ENCODE assay signal across 19 cellular contexts in genomic region chr15:69958494-69959134, GRCh38.
A peak's percentile ranks its signal among the peaks of the same experiment; 100 is the strongest.
DNase-seq lines count a peak whose midpoint lies in the region; ATAC-seq, FAIRE-seq and TF ChIP-seq lines count a peak whose summit lies in the region.
"Had no signal": no experiment of that assay in that cellular context is flagged by ENCODE, and none has a peak within 500 bp of the region (broad histone marks: within the 10 kb centered on the region; RNA-seq: fewer than 3 reads in every experiment).

No MANE protein-coding gene starts in this region.

- TF ChIP-seq CTCF in HepG2 (CRISPR knock-in tag; IDR thresholded peaks at IDR 0.05) (no peak), right lobe of liver (IDR thresholded peaks at IDR 0.05) (no peak), epithelial cell of esophagus (IDR thresholded peaks at IDR 0.05; ENCODE audit: insufficient read depth, low read depth, low read length, missing control alignments) (no peak)

- no peak for ATAC-seq in HepG2
- ATAC-seq in right lobe of liver, result no peak
- ATAC-seq in HG02938 (IDR thresholded peaks at IDR 0.05; ENCODE audit: unreplicated experiment), result no peak
- ATAC-seq: left cardiac atrium, right cardiac atrium had no signal

- intact Hi-C loops in HepG2 (cut with micrococcal nuclease; ENCODE audit: unreplicated experiment), result no loop called here
- intact Hi-C loops in right lobe of liver (cut with DNase I), result no loop called here

- BruUV-seq in HepG2 (replicated peaks; lab: Mats Ljungman, UMichigan), result no TSS peak

- TF ChIP-seq EP300 in HepG2 (IDR thresholded peaks at IDR 0.05; ENCODE audit: low read depth in 2 of 2, low read length in 2 of 2) (no peak), HepG2 (CRISPR knock-in tag; IDR thresholded peaks at IDR 0.05; ENCODE audit: borderline replicate concordance) (no peak)

- CTCF ChIA-PET in HepG2 (lab: Yijun Ruan, JAX; ENCODE audit: low intra/inter-chr PET ratio, low total read pairs), result no interaction called here

- H3K4me1 ChIP-seq in HepG2 (ENCODE audit: insufficient read depth, low read length) (no peaks in the 10 kb centered on the region), right lobe of liver (no peaks in the 10 kb centered on the region), NT2/D1 (ENCODE audit: insufficient read depth, insufficient read length) (peaks cover 5% of the 10 kb centered on the region)
- H3K4me1 ChIP-seq: vagina had no signal

- H3K9ac ChIP-seq in HepG2 (ENCODE audit: insufficient read depth, low read depth, low read length), result no peak overlapping the region
- no peak overlapping the region for H3K9ac ChIP-seq in NT2/D1 (ENCODE audit: insufficient read length, low read depth)

- H3K27ac ChIP-seq in HepG2 (ENCODE audit: extremely low read length, insufficient read depth, low read length) (no peak overlapping the region), right lobe of liver (no peak overlapping the region)
- H3K27ac ChIP-seq: dorsolateral prefrontal cortex, hepatocyte, HL-60, PC-9, vagina had no signal

- H4K20me1 ChIP-seq in HepG2 (ENCODE audit: insufficient read depth, low read length), result no peaks in the 10 kb centered on the region; the same call in 1 of the 2 replicates

- H3K9me3 ChIP-seq in HepG2 (ENCODE audit: low read length), result no peaks in the 10 kb centered on the region
- H3K9me3 ChIP-seq in right lobe of liver, result no peaks in the 10 kb centered on the region
- no peaks in the 10 kb centered on the region for H3K9me3 ChIP-seq in NT2/D1 (ENCODE audit: insufficient read depth, low read length)
- H3K9me3 ChIP-seq: vagina had no signal

- no peak for DNase-seq in HepG2 (ENCODE audit: low spot score)
- DNase-seq in right lobe of liver, result no peak
- DNase-seq in NT2/D1 (ENCODE audit: low read depth, low spot score), result peak; percentile 60
- DNase-seq in epithelial cell of esophagus (ENCODE audit: low read depth), result peak; percentile 8
- DNase-seq in DMS79 treated with DMSO at 0.1 percent for 48 hours (lab: John Stamatoyannopoulos, UW), result no peak
- DNase-seq in HTR-8/SVneo (ENCODE audit: insufficient read length, low spot score), result no peak
- no peak for DNase-seq in NOMO-1 treated with dmso at 0.1 percent for 144 hours (lab: John Stamatoyannopoulos, UW; ENCODE audit: unreplicated experiment)
- DNase-seq: activated CD4-positive, alpha-beta T cell treated with anti-CD3 and anti-CD28 coated beads, Interleukin-2, amount 50 U/mL, for 48 hours; activated naive CD8-positive, alpha-beta T cell treated with anti-CD3 and anti-CD28 coated beads, Interleukin-2, amount 10 ng/mL, durations not matched to agents 7 days and 5 days; activated T-cell treated with anti-CD3 and anti-CD28 coated beads, Interleukin-2, amount 50 U/mL, for 24 hours; dorsolateral prefrontal cortex; Kasumi-1; left cardiac atrium; PC-9; right cardiac atrium had no signal

- TF ChIP-seq RAD21 in HepG2 (CRISPR knock-in tag; IDR thresholded peaks at IDR 0.05), result no peak

- no peak overlapping the region for H2AFZ ChIP-seq in HepG2 (ENCODE audit: low read length)
- H2AFZ ChIP-seq: hepatocyte, PC-9 had no signal

- FAIRE-seq in HepG2 (lab: Jason Lieb, UNC) (no peak), HTR-8/SVneo (lab: Jason Lieb, UNC) (no peak)

- POLR2A ChIA-PET in HepG2 (lab: Yijun Ruan, JAX), result no interaction called here

- in situ Hi-C loops in HepG2 (cut with HindIII; ENCODE audit: extremely low pct_ligation_motif_present, low pct_unique_long_range_greater_than_20kb), result no loop called here

- H3K4me2 ChIP-seq in HepG2 (ENCODE audit: low read depth, low read length), result no peak overlapping the region
- H3K4me2 ChIP-seq: hepatocyte, PC-9 had no signal

- H3K27me3 ChIP-seq in HepG2 (ENCODE audit: control insufficient read depth in 1 of 2, insufficient read depth in 2 of 2, low read length in 2 of 2), result peaks cover 0 to 14% of the 10 kb centered on the region in 2 experiments; a peak in 2 of 5 replicates
- H3K27me3 ChIP-seq in right lobe of liver, result no peaks in the 10 kb centered on the region
- no peaks in the 10 kb centered on the region for H3K27me3 ChIP-seq in NT2/D1 (ENCODE audit: insufficient read depth, insufficient read length)
- H3K27me3 ChIP-seq: hepatocyte, vagina had no signal

- no peak for TF ChIP-seq POLR2A in HepG2 (IDR thresholded peaks at IDR 0.05; ENCODE audit: insufficient read depth in 1 of 2, low read depth in 2 of 2, low read length in 2 of 2)
- TF ChIP-seq POLR2A in right lobe of liver (IDR thresholded peaks at IDR 0.05), result no peak

- H3K36me3 ChIP-seq in HepG2 (replicated peaks in 1 of 2; ENCODE audit: control insufficient read depth in 1 of 2, insufficient read depth in 2 of 2, low read length in 2 of 2) (no peaks in the 10 kb centered on the region), right lobe of liver (no peaks in the 10 kb centered on the region), NT2/D1 (ENCODE audit: insufficient read depth, insufficient read length, low read length) (no peaks in the 10 kb centered on the region)
- H3K36me3 ChIP-seq: vagina had no signal

- no peaks in the 10 kb centered on the region for H3K79me2 ChIP-seq in HepG2 (ENCODE audit: insufficient read depth, low read length)
- H3K79me2 ChIP-seq: hepatocyte had no signal

- no peak overlapping the region for H3K4me3 ChIP-seq in HepG2 (replicated peaks in 1 of 3; ENCODE audit: insufficient read depth in 1 of 3, low read depth in 2 of 3, low read length in 3 of 3)
- H3K4me3 ChIP-seq in right lobe of liver, result no peak overlapping the region
- H3K4me3 ChIP-seq in NT2/D1 (ENCODE audit: insufficient read length, low read depth), result no peak overlapping the region
- no peak overlapping the region for H3K4me3 ChIP-seq in epithelial cell of esophagus (ENCODE audit: low read length)
- H3K4me3 ChIP-seq: dorsolateral prefrontal cortex, hepatocyte, PC-9, vagina had no signal

- WGBS in HepG2 (ENCODE audit: low lambda C conversion rate), result 3% methylated on average over 3 of the region's 3 CpGs
- 38% methylated on average over 3 of the region's 3 CpGs for WGBS in right lobe of liver (ENCODE audit: insufficient coverage, low coverage, low lambda C conversion rate, missing lambda C conversion rate)

TF ChIP-seq in HepG2, 621 proteins besides CTCF, POLR2A, EP300 and RAD21:
- TF ChIP-seq ZNF143 (CRISPR knock-in tag; IDR thresholded peaks at IDR 0.05), result peak; percentile 77
- peak; percentile 88 for TF ChIP-seq THAP11 (CRISPR knock-in tag; IDR thresholded peaks at IDR 0.05)
- no peak for TF ChIP-seq NAIF1 (CRISPR knock-in tag; IDR thresholded peaks at IDR 0.05; ENCODE audit: borderline replicate concordance)
- TF ChIP-seq ELK4 (CRISPR knock-in tag; IDR thresholded peaks at IDR 0.05; ENCODE audit: borderline replicate concordance), result no peak
- no peak for TF ChIP-seq ZNF343 (CRISPR knock-in tag; IDR thresholded peaks at IDR 0.05)
- no peak for TF ChIP-seq PLRG1 (conservative IDR thresholded peaks at IDR 0.05)
TF ChIP-seq in HepG2: peak in this region for 2.

Comparison
In these comparisons a context has a peak if more than half of its experiments do, and no peak if none do; other contexts are left out.
1. DNase-seq: peak in NT2/D1 (single experiment) and epithelial cell of esophagus (single experiment); none in HepG2 (single experiment), right lobe of liver (0 of 3), DMS79 treated with DMSO at 0.1 percent for 48 hours (single experiment), HTR-8/SVneo (single experiment) and NOMO-1 treated with dmso at 0.1 percent for 144 hours (single experiment).